ENCODE assay signal across 1 cellular context in genomic region chr15:83559310-83559966, GRCh38.
A peak's percentile ranks its signal among the peaks of the same experiment; 100 is the strongest.
TF ChIP-seq lines count a peak whose summit lies in the region.

No MANE protein-coding gene starts in this region.

TF ChIP-seq in HEK293, 187 proteins besides CTCF, POLR2A, EP300 and RAD21 (continued from another document):
- TF ChIP-seq ELK4 (IDR thresholded peaks at IDR 0.05; ENCODE audit: borderline replicate concordance, low read depth, low read length) (no peak), GFI1B (tag by site-specific recombination; IDR thresholded peaks at IDR 0.05) (no peak), ZBTB17 (tag by site-specific recombination; IDR thresholded peaks at IDR 0.05) (peak; percentile 91), KLF7 (tag by site-specific recombination; IDR thresholded peaks at IDR 0.05; ENCODE audit: borderline replicate concordance) (no peak), ZNF488 (tag by site-specific recombination; IDR thresholded peaks at IDR 0.05) (no peak), ZNF473 (tag by site-specific recombination; IDR thresholded peaks at IDR 0.05) (no peak), AEBP2 (tag by site-specific recombination; IDR thresholded peaks at IDR 0.05; ENCODE audit: borderline replicate concordance) (no peak), SP2 (tag by site-specific recombination; IDR thresholded peaks at IDR 0.05) (no peak), KLF16 (tag by site-specific recombination; IDR thresholded peaks at IDR 0.05) (no peak), ZFHX2 (tag by site-specific recombination; conservative IDR thresholded peaks at IDR 0.05) (no peak), ZNF549 (tag by site-specific recombination; IDR thresholded peaks at IDR 0.05) (no peak), ZNF768 (tag by site-specific recombination; IDR thresholded peaks at IDR 0.05) (no peak), ZNF747 (tag by site-specific recombination; IDR thresholded peaks at IDR 0.05) (no peak), ZIC2 (tag by site-specific recombination; IDR thresholded peaks at IDR 0.05) (no peak), ZNF114 (tag by site-specific recombination; IDR thresholded peaks at IDR 0.05) (no peak), ZNF623 (tag by site-specific recombination; IDR thresholded peaks at IDR 0.05) (no peak), ZNF433 (tag by site-specific recombination; IDR thresholded peaks at IDR 0.05; ENCODE audit: low read depth) (no peak), ZNF416 (tag by site-specific recombination; IDR thresholded peaks at IDR 0.05) (no peak), MEIS1 (CRISPR knock-in tag; IDR thresholded peaks at IDR 0.05; ENCODE audit: borderline replicate concordance) (no peak), ZNF654 (tag by site-specific recombination; IDR thresholded peaks at IDR 0.05; ENCODE audit: low read depth) (peak; percentile 86), ZNF449 (tag by site-specific recombination; IDR thresholded peaks at IDR 0.05) (no peak), ZNF645 (tag by site-specific recombination; IDR thresholded peaks at IDR 0.05) (no peak), ZNF785 (tag by site-specific recombination; IDR thresholded peaks at IDR 0.05) (no peak), RBAK (tag by site-specific recombination; IDR thresholded peaks at IDR 0.05) (no peak), ZNF692 (tag by site-specific recombination; IDR thresholded peaks at IDR 0.05) (0 out of 2 replicates have a peak, but pooled peaks have one; percentile 38), KLF9 (tag by site-specific recombination; IDR thresholded peaks at IDR 0.05; ENCODE audit: low read depth) (no peak), ZNF514 (tag by site-specific recombination; IDR thresholded peaks at IDR 0.05) (no peak), ZNF280C (tag by site-specific recombination; IDR thresholded peaks at IDR 0.05) (no peak), BCL11B (tag by site-specific recombination; IDR thresholded peaks at IDR 0.05; ENCODE audit: low read depth) (no peak), ZNF423 (tag by site-specific recombination; IDR thresholded peaks at IDR 0.05) (no peak), SP7 (tag by site-specific recombination; IDR thresholded peaks at IDR 0.05) (peak; percentile 47), PRDM2 (tag by site-specific recombination; IDR thresholded peaks at IDR 0.05; ENCODE audit: borderline replicate concordance) (no peak), ZNF48 (tag by site-specific recombination; IDR thresholded peaks at IDR 0.05) (no peak), ZNF624 (tag by site-specific recombination; IDR thresholded peaks at IDR 0.05) (no peak), ZBTB48 (tag by site-specific recombination; IDR thresholded peaks at IDR 0.05) (no peak), ZNF19 (tag by site-specific recombination; IDR thresholded peaks at IDR 0.05; ENCODE audit: low read depth) (no peak), ZNF223 (tag by site-specific recombination; IDR thresholded peaks at IDR 0.05) (no peak)
